ENCODE assay signal across 8 cellular contexts in genomic region chr7:112789453-112789823, GRCh38. TPM values are rescaled to one million over a fixed set of nuclear protein-coding genes. Genes with fewer than 3 reads are reported as not detected.
A peak's percentile ranks its signal among the peaks of the same experiment; 100 is the strongest.
DNase-seq lines count a peak whose midpoint lies in the region; ATAC-seq, FAIRE-seq and TF ChIP-seq lines count a peak whose summit lies in the region.

No MANE protein-coding gene starts in this region.

- H3K9ac ChIP-seq in mucosa of rectum (ENCODE audit: low read depth in 1 of 2, low read length in 2 of 2), result peak overlapping the region; percentile 88 to 95

- FAIRE-seq in bronchial epithelial cell (lab: Jason Lieb, UNC) (no peak), HTR-8/SVneo (lab: Jason Lieb, UNC) (no peak)

- no peaks in the 10 kb centered on the region for H3K9me3 ChIP-seq in mucosa of rectum (ENCODE audit: control insufficient read depth in 2 of 2, low read length in 2 of 2)

- H3K36me3 ChIP-seq in bronchial epithelial cell (ENCODE audit: control insufficient read depth, insufficient read depth, low read length) (no peaks in the 10 kb centered on the region), mucosa of rectum (ENCODE audit: control insufficient read depth in 2 of 2, insufficient read depth in 2 of 2, low read length in 2 of 2) (peaks cover 3 to 6% of the 10 kb centered on the region in 2 donors)

- no peak for TF ChIP-seq CTCF in bronchial epithelial cell (IDR thresholded peaks at IDR 0.05; ENCODE audit: insufficient read depth, low read length, severe bottlenecking)

- H3K4me1 ChIP-seq in mucosa of rectum (ENCODE audit: control insufficient read depth in 2 of 2, insufficient read depth in 2 of 2, low read length in 2 of 2), result peaks cover 11% of the 10 kb centered on the region in 2 donors

- H3K4me3 ChIP-seq in bronchial epithelial cell (ENCODE audit: low read depth, low read length), result peak overlapping the region; percentile 50
- peak overlapping the region; percentile 84 to 96 for H3K4me3 ChIP-seq in mucosa of rectum (ENCODE audit: low read length in 2 of 2)

- ATAC-seq in HG03196 (IDR thresholded peaks at IDR 0.05; ENCODE audit: unreplicated experiment) (peak; percentile 1), HG03045 (IDR thresholded peaks at IDR 0.05; ENCODE audit: unreplicated experiment) (no peak)

- peak overlapping the region; percentile 90 to 93 for H3K27ac ChIP-seq in mucosa of rectum (ENCODE audit: low read depth in 2 of 2, low read length in 2 of 2)

- peak; percentile 9 for DNase-seq in AG20443 (ENCODE audit: low spot score)
- no peak for DNase-seq in bronchial epithelial cell (ENCODE audit: low read depth)
- no peak for DNase-seq in central memory CD4-positive, alpha-beta T cell
- no peak for DNase-seq in HPDE6-E6E7 (ENCODE audit: extremely low spot score)
- DNase-seq in HTR-8/SVneo (ENCODE audit: insufficient read length, low spot score), result no peak

- H3K27me3 ChIP-seq in bronchial epithelial cell (ENCODE audit: control insufficient read depth, insufficient read depth, low read length), result no peaks in the 10 kb centered on the region
- H3K27me3 ChIP-seq in mucosa of rectum (ENCODE audit: control insufficient read depth in 2 of 2, insufficient read depth in 2 of 2, low read length in 2 of 2), result no peaks in the 10 kb centered on the region

RNA-seq across cellular contexts. Expression of gene TMEM168, which starts 0.8 kb away (rescaled TPM):
- total RNA-seq in bronchial epithelial cell, result 40.3 and 63.9 TPM in 2 replicates
